Comparison of ENCODE assay signal across 29 cellular contexts in the genomic region with DNA sequence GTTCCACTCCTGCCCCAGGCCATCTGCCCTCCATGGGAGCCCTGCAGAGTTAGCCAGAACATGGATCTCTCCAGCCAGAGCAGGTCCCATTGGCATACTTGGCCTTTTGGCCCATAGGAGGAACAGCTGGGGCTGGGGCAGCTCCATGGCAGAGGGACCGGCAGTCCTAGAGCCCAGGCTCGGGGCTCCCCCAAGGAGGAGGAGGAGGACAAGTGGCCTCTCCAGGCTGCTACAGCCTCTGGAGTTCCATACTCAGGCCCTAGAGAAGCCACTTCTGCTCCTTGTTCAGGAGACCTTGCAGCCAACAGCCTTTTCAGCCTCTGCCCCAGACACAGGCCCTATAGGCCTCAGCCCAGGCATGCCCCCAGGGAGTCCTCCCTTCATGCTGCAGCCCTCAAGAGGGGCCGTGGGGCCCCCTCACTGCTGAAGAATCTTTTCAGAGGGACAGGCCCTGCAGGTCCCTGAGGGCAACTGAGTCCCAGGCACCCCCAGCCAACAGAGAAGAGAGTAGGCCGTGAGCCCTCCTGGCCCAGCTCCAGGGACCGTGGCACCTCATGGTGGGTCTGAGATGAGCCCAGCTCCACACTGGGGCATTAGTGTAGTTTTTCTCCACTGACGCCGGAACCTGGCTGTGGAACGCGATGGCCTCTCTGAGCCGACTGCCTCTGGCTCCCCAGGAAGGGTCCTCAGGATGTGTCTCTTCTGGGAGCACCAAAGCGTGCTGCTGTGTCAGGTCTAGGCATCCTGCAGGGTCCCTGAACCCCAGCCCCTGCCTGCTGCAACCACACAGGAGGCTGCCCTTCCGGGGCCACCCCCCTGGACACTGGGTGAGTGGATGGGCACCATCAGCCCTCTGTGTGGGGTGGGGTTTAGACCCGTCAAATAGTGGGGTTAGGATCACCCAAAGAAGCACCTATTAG.
"Had no signal": no experiment of that assay in that cellular context is flagged by ENCODE, and none has a peak within 500 bp of the region (broad histone marks: within the 10 kb centered on the region; RNA-seq: fewer than 3 reads in every experiment).

No MANE protein-coding gene starts in this region.

- H3K27me3 ChIP-seq: brain microvascular endothelial cell, gastroesophageal sphincter, hepatocyte, neutrophil, ovary, right lobe of liver had no signal

- H3K36me3 Mint-ChIP-seq: natural killer cell treated with Interleukin-12 subunit alpha and Interleukin-12 subunit beta and Interleukin-15 and Interleukin-18, amount 100 ng/mL, for 72 hours; stimulated activated effector memory CD8-positive, alpha-beta T cell treated with anti-CD3 and anti-CD28 coated beads, Interleukin-12 subunit alpha, Interleukin-12 subunit beta, amount 100 ng/mL, for 72 hours had no signal

- H3K27ac Mint-ChIP-seq: activated T-cell treated with anti-CD3 and anti-CD28 coated beads, Interleukin-2, amount 50 U/mL, for 24 hours; effector memory CD8-positive, alpha-beta T cell; natural killer cell treated with Interleukin-12 subunit alpha and Interleukin-12 subunit beta and Interleukin-15 and Interleukin-18, amount 100 ng/mL, for 72 hours; progenitor cell of endocrine pancreas; stimulated activated effector memory CD8-positive, alpha-beta T cell treated with anti-CD3 and anti-CD28 coated beads, Interleukin-12 subunit alpha, Interleukin-12 subunit beta, amount 100 ng/mL, for 72 hours; stimulated activated naive CD8-positive, alpha-beta T cell treated with anti-CD3 and anti-CD28 coated beads, Interleukin-15, Interleukin-2, amounts not matched to agents 100 ng/mL and 50 ng/mL, for 24 hours; T-helper 17 cell had no signal

- ATAC-seq: activated CD4-positive, CD25-positive, alpha-beta regulatory T cell treated with anti-CD3 and anti-CD28 coated beads, Interleukin-2, amount 50 U/mL, for 24 hours; effector memory CD8-positive, alpha-beta T cell; gastroesophageal sphincter; left cardiac atrium; natural killer cell treated with Interleukin-12 subunit alpha and Interleukin-12 subunit beta and Interleukin-15 and Interleukin-18, amount 100 ng/mL, for 72 hours; right lobe of liver; stimulated activated effector memory CD8-positive, alpha-beta T cell treated with anti-CD3 and anti-CD28 coated beads, Interleukin-12 subunit alpha, Interleukin-12 subunit beta, amount 100 ng/mL, for 72 hours; T-helper 17 cell had no signal

- H3K36me3 ChIP-seq: brain microvascular endothelial cell, gastroesophageal sphincter, neutrophil, ovary, right lobe of liver, thoracic aorta, WERI-Rb-1 had no signal

- H3K4me3 Mint-ChIP-seq: activated T-cell treated with anti-CD3 and anti-CD28 coated beads, Interleukin-2, amount 50 U/mL, for 24 hours; effector memory CD8-positive, alpha-beta T cell; natural killer cell treated with Interleukin-12 subunit alpha and Interleukin-12 subunit beta and Interleukin-15 and Interleukin-18, amount 100 ng/mL, for 72 hours; stimulated activated effector memory CD8-positive, alpha-beta T cell treated with anti-CD3 and anti-CD28 coated beads, Interleukin-12 subunit alpha, Interleukin-12 subunit beta, amount 100 ng/mL, for 72 hours; stimulated activated naive CD8-positive, alpha-beta T cell treated with anti-CD3 and anti-CD28 coated beads, Interleukin-15, Interleukin-2, amounts not matched to agents 100 ng/mL and 50 ng/mL, for 24 hours; T-helper 17 cell had no signal

- H3K27ac ChIP-seq: brain microvascular endothelial cell, hepatocyte, neutrophil, ovary, right lobe of liver, thoracic aorta, WERI-Rb-1 had no signal

- H3K4me1 Mint-ChIP-seq: stimulated activated effector memory CD8-positive, alpha-beta T cell treated with anti-CD3 and anti-CD28 coated beads, Interleukin-12 subunit alpha, Interleukin-12 subunit beta, amount 100 ng/mL, for 72 hours had no signal

- H3K9me3 Mint-ChIP-seq: activated T-cell treated with anti-CD3 and anti-CD28 coated beads, Interleukin-2, amount 50 U/mL, for 24 hours; effector memory CD8-positive, alpha-beta T cell; natural killer cell treated with Interleukin-12 subunit alpha and Interleukin-12 subunit beta and Interleukin-15 and Interleukin-18, amount 100 ng/mL, for 72 hours; stimulated activated effector memory CD8-positive, alpha-beta T cell treated with anti-CD3 and anti-CD28 coated beads, Interleukin-12 subunit alpha, Interleukin-12 subunit beta, amount 100 ng/mL, for 72 hours; stimulated activated naive CD8-positive, alpha-beta T cell treated with anti-CD3 and anti-CD28 coated beads, Interleukin-15, Interleukin-2, amounts not matched to agents 100 ng/mL and 50 ng/mL, for 24 hours had no signal

- H3K4me2 ChIP-seq: hepatocyte had no signal

- H3K9me3 ChIP-seq: gastroesophageal sphincter, neutrophil, ovary, right lobe of liver, thoracic aorta had no signal

- H3K79me2 ChIP-seq: hepatocyte had no signal

- H3K4me1 ChIP-seq: right lobe of liver had no signal

- H3K4me3 ChIP-seq: gastroesophageal sphincter, hepatocyte, ovary, right lobe of liver, skin epidermis, thoracic aorta had no signal

- DNase-seq: activated CD4-positive, alpha-beta T cell treated with anti-CD3 and anti-CD28 coated beads for 48 hours; activated CD4-positive, alpha-beta T cell treated with anti-CD3 and anti-CD28 coated beads, Interleukin-2, amount 50 U/mL, for 48 hours; activated CD8-positive, alpha-beta memory T cell treated with anti-CD3 and anti-CD28 coated beads, Interleukin-2, amount 50 U/mL, for 4 hours; activated gamma-delta T cell; activated naive CD4-positive, alpha-beta T cell treated with anti-CD3 and anti-CD28 coated beads, Interleukin-2, amount 50 U/mL, for 16 hours; activated T-cell treated with anti-CD3 and anti-CD28 coated beads, Interleukin-2, amount 50 U/mL, for 24 hours; amniotic stem cell; brain microvascular endothelial cell; cortex of kidney; effector memory CD8-positive, alpha-beta T cell; erythroblast; left cardiac atrium; mesendoderm; ovary; right lobe of liver; stimulated activated CD4-positive, alpha-beta T cell treated with anti-CD3 and anti-CD28 coated beads, Interleukin-4, amount 100 ng/mL, for 24 hours; T-helper 17 cell; T1000; WERI-Rb-1 had no signal

- H3K27me3 Mint-ChIP-seq: activated T-cell treated with anti-CD3 and anti-CD28 coated beads, Interleukin-2, amount 50 U/mL, for 24 hours; natural killer cell treated with Interleukin-12 subunit alpha and Interleukin-12 subunit beta and Interleukin-15 and Interleukin-18, amount 100 ng/mL, for 72 hours; stimulated activated naive CD8-positive, alpha-beta T cell treated with anti-CD3 and anti-CD28 coated beads, Interleukin-15, Interleukin-2, amounts not matched to agents 100 ng/mL and 50 ng/mL, for 24 hours had no signal

- H2AFZ ChIP-seq: hepatocyte had no signal
